Comparison of ENCODE assay signal across 18 cellular contexts in genomic region chr11:73229321-73230275, GRCh38. TPM values are rescaled to one million over a fixed set of nuclear protein-coding genes. Genes with fewer than 3 reads are reported as not detected.
DNase-seq lines count a peak whose midpoint lies in the region; TF ChIP-seq lines count a peak whose summit lies in the region.
"Had no signal": no experiment of that assay in that cellular context is flagged by ENCODE, and none has a peak within 500 bp of the region (broad histone marks: within the 10 kb centered on the region; RNA-seq: fewer than 3 reads in every experiment).

No MANE protein-coding gene starts in this region.

- H2BK12ac ChIP-seq in trophoblast cell (ENCODE audit: low read length), result peak overlapping the region; percentile 2

- H2BK120ac ChIP-seq in trophoblast cell (ENCODE audit: insufficient read depth, low read length, poor library complexity), result no peak overlapping the region

- TF ChIP-seq CTCF in glutamatergic neuron (IDR thresholded peaks at IDR 0.05; ENCODE audit: partially characterized antibody, unreplicated experiment), result no peak

- no peak overlapping the region for H3K4me2 ChIP-seq in trophoblast cell (ENCODE audit: low read length)

- no peaks in the 10 kb centered on the region for H3K9me3 ChIP-seq in trophoblast cell (ENCODE audit: insufficient read depth, low read depth, low read length)
- H3K9me3 ChIP-seq: tibial nerve had no signal

- no peak overlapping the region for H2BK5ac ChIP-seq in trophoblast cell (ENCODE audit: low read depth, low read length, poor library complexity)

- H2AK5ac ChIP-seq in trophoblast cell (ENCODE audit: low read length), result peak overlapping the region; percentile 6

- peaks cover 43 to 46% of the 10 kb centered on the region in 2 experiments for H3K4me1 ChIP-seq in trophoblast cell (ENCODE audit: control insufficient read depth in 1 of 2, insufficient read depth in 2 of 2, low read length in 2 of 2)

- peaks cover 2 to 3% of the 10 kb centered on the region in 2 experiments for H3K36me3 ChIP-seq in trophoblast cell (ENCODE audit: control insufficient read depth in 1 of 2, insufficient read depth in 2 of 2, low read length in 2 of 2)
- H3K36me3 ChIP-seq: tibial nerve had no signal

- H3K14ac ChIP-seq in trophoblast cell (ENCODE audit: low read length), result peak overlapping the region; percentile 18

- no peak overlapping the region for H3K4ac ChIP-seq in trophoblast cell (ENCODE audit: low read depth, low read length)

- H3K23ac ChIP-seq in trophoblast cell (ENCODE audit: low read length), result no peak overlapping the region

- H3K36me3 Mint-ChIP-seq in glutamatergic neuron (ENCODE audit: unreplicated experiment), result no peaks in the 10 kb centered on the region
- H3K36me3 Mint-ChIP-seq: activated naive CD8-positive, alpha-beta T cell; CD4-positive, CD25-positive, alpha-beta regulatory T cell had no signal

- no CpG with 5 or more reads among the region's 19 CpGs for WGBS in trophoblast cell (ENCODE audit: extremely low coverage, insufficient coverage, insufficient read length)

- H3K4me1 Mint-ChIP-seq in glutamatergic neuron (ENCODE audit: low read depth, unreplicated experiment), result peaks cover 5% of the 10 kb centered on the region

- no peak overlapping the region for H4K91ac ChIP-seq in trophoblast cell (ENCODE audit: low read depth, low read length)

- H3K27ac Mint-ChIP-seq in glutamatergic neuron (ENCODE audit: unreplicated experiment), result no peak overlapping the region
- H3K27ac Mint-ChIP-seq: activated naive CD8-positive, alpha-beta T cell had no signal

- no peak overlapping the region for H3K4me3 ChIP-seq in trophoblast cell (ENCODE audit: low read depth, low read length)
- H3K4me3 ChIP-seq: tibial nerve had no signal

- DNase-seq in DMS 273 (lab: John Stamatoyannopoulos, UW; ENCODE audit: unreplicated experiment), result peak; percentile 63
- no peak for DNase-seq in DMS 273 treated with DMSO at 0.1 percent for 48 hours (lab: John Stamatoyannopoulos, UW)
- DNase-seq in NCI-H524 treated with DMSO at 0.1 percent for 48 hours (lab: John Stamatoyannopoulos, UW), result peak; percentile 7
- peak; percentile 11 for DNase-seq in glutamatergic neuron
- no peak for DNase-seq in trophoblast cell
- DNase-seq in stimulated activated CD4-positive, alpha-beta T cell treated with anti-CD3 and anti-CD28 coated beads, Interleukin-12 subunit alpha, Interleukin-12 subunit beta, amount 100 ng/mL, for 4 hours, result no peak
- DNase-seq in SHP77 treated with DMSO at 0.1 percent for 48 hours (lab: John Stamatoyannopoulos, UW), result no peak
- no peak for DNase-seq in A172 (ENCODE audit: low spot score)
- DNase-seq: activated CD4-positive, CD25-positive, alpha-beta regulatory T cell; CD4-positive, CD25-positive, alpha-beta regulatory T cell; effector memory CD4-positive, alpha-beta T cell; NCI-H1436 treated with DMSO at 0.1 percent for 48 hours; NCI-H526 treated with DMSO at 0.1 percent for 48 hours had no signal

- no peak overlapping the region for H4K8ac ChIP-seq in trophoblast cell (ENCODE audit: low read depth, low read length)

- H3K9ac ChIP-seq in trophoblast cell (ENCODE audit: low read length), result no peak overlapping the region

- no peaks in the 10 kb centered on the region for H3K27me3 ChIP-seq in trophoblast cell (ENCODE audit: insufficient read depth, low read length)
- H3K27me3 ChIP-seq: tibial nerve had no signal

- no peak overlapping the region for H3K4me3 Mint-ChIP-seq in glutamatergic neuron (ENCODE audit: unreplicated experiment)
- H3K4me3 Mint-ChIP-seq: activated naive CD8-positive, alpha-beta T cell had no signal

- H4K12ac ChIP-seq in trophoblast cell (ENCODE audit: low read depth, low read length), result no peak overlapping the region

- no peak overlapping the region for H3K27ac ChIP-seq in trophoblast cell (ENCODE audit: low read depth, low read length)
- H3K27ac ChIP-seq: 22Rv1, tibial nerve had no signal

- H3K9me3 Mint-ChIP-seq in glutamatergic neuron (ENCODE audit: unreplicated experiment), result peaks cover 2% of the 10 kb centered on the region
- H3K9me3 Mint-ChIP-seq: CD4-positive, CD25-positive, alpha-beta regulatory T cell had no signal

- H3K27me3 Mint-ChIP-seq in glutamatergic neuron (ENCODE audit: unreplicated experiment), result peaks cover 9% of the 10 kb centered on the region

- peak overlapping the region; percentile 11 for H3K18ac ChIP-seq in trophoblast cell (ENCODE audit: low read length)

- no peak overlapping the region for H2AFZ ChIP-seq in trophoblast cell (ENCODE audit: insufficient read depth, low read length, poor library complexity)

- peaks cover 26% of the 10 kb centered on the region for H3K79me1 ChIP-seq in trophoblast cell (ENCODE audit: low read length)

- H3K79me2 ChIP-seq in trophoblast cell (ENCODE audit: control insufficient read depth, insufficient read depth, low read length, poor library complexity), result peaks cover 7% of the 10 kb centered on the region

RNA-seq across cellular contexts. Expression of gene P2RY2, which starts 11.5 kb away (rescaled TPM):
- total RNA-seq in glutamatergic neuron (ENCODE audit: unreplicated experiment), result 0.69 TPM
- polyA plus RNA-seq in trophoblast cell (2013), result 4.4 and 4.6 TPM in 2 replicates
- total RNA-seq in A172 (2014; rRNA removed; shearing (Covaris generic)), result not detected in 2 replicates
- total RNA-seq: CD4-positive, CD25-positive, alpha-beta regulatory T cell; LHCN-M2; T-helper 1 cell treated with Interleukin-12 subunit alpha and Interleukin-12 subunit beta and Interleukin-4 antibody, amounts not matched to agents 30 ng/mL and 1 ng/mL, for 36 hours had no signal
- polyA plus RNA-seq: CD4-positive, CD25-positive, alpha-beta regulatory T cell had no signal

RNA-seq across cellular contexts. Expression of gene P2RY6, which starts 42.5 kb away (rescaled TPM):
- not detected for total RNA-seq in glutamatergic neuron (ENCODE audit: unreplicated experiment)
- 45.7 and 47.8 TPM in 2 replicates for polyA plus RNA-seq in trophoblast cell (2013)
- not detected in 2 replicates for total RNA-seq in A172 (2014; rRNA removed; shearing (Covaris generic))
- total RNA-seq: CD4-positive, CD25-positive, alpha-beta regulatory T cell; T-helper 1 cell treated with Interleukin-12 subunit alpha and Interleukin-12 subunit beta and Interleukin-4 antibody, amounts not matched to agents 30 ng/mL and 1 ng/mL, for 36 hours had no signal
- polyA plus RNA-seq: CD4-positive, CD25-positive, alpha-beta regulatory T cell had no signal

Comparison
In these comparisons a context has a peak if more than half of its experiments do, and no peak if none do; other contexts are left out.
1. DNase-seq: peak in DMS 273 (single experiment), NCI-H524 treated with DMSO at 0.1 percent for 48 hours (single experiment) and glutamatergic neuron (single experiment); none in DMS 273 treated with DMSO at 0.1 percent for 48 hours (single experiment), trophoblast cell (0 of 2), stimulated activated CD4-positive, alpha-beta T cell treated with anti-CD3 and anti-CD28 coated beads, Interleukin-12 subunit alpha, Interleukin-12 subunit beta, amount 100 ng/mL, for 4 hours (single experiment), SHP77 treated with DMSO at 0.1 percent for 48 hours (single experiment) and A172 (single experiment).